Comparison of ENCODE assay signal across 2 cellular contexts in genomic region chr1:222596696-222597095, GRCh38.
TF ChIP-seq lines count a peak whose summit lies in the region.

No MANE protein-coding gene starts in this region.

TF ChIP-seq in HepG2, 621 proteins besides CTCF, POLR2A, EP300 and RAD21:
- TF ChIP-seq ZSCAN29 (CRISPR knock-in tag; conservative IDR thresholded peaks at IDR 0.05) (no peak), MAFF (IDR thresholded peaks at IDR 0.05; ENCODE audit: low read depth, low read length) (peak; percentile 59), MAFK (conservative IDR thresholded peaks at IDR 0.05 in 1 of 2, IDR thresholded peaks at IDR 0.05 in 1 of 2; ENCODE audit: low read length in 2 of 2) (peak in 1 of 2 experiments; percentile 62; a peak in 2 of 4 replicates)

TF ChIP-seq in IMR-90, 13 proteins besides CTCF, POLR2A, EP300 and RAD21:
- TF ChIP-seq MAZ (IDR thresholded peaks at IDR 0.05; ENCODE audit: borderline replicate concordance, low read depth, low read length) (no peak), MAFK (IDR thresholded peaks at IDR 0.05; ENCODE audit: low read depth, low read length) (0 out of 2 replicates have a peak, but pooled peaks have one; percentile 6)
